In the genomic region with DNA sequence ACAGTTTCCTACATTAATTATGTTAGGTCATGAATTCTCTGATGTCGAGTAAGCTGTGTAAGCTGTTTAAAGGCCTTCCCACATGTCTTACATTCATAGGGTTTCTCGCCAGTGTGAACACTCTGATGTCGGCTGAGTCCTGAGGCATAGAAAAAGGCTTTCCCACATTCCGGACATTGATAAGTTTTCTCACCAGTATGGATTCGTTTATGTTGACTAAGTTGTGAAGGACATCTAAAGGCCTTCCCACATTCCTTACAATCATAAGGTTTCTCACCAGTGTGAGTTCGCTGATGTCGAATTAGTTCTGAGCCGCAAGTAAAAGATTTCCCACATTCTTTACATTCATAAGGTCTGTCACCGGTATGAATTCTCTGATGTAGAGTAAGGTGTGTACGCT, we compare ENCODE assay signal across 2 cellular contexts.
TF ChIP-seq lines count a peak whose summit lies in the region.

No MANE protein-coding gene starts in this region.

TF ChIP-seq in GM23338, 12 proteins besides CTCF, POLR2A, EP300 and RAD21 (continues in another document):
- TF ChIP-seq NANOG (IDR thresholded peaks at IDR 0.05; ENCODE audit: borderline replicate concordance): no peak
- TF ChIP-seq ZNF114 (CRISPR knock-in tag; IDR thresholded peaks at IDR 0.05): no peak
- TF ChIP-seq, protein P1, sequence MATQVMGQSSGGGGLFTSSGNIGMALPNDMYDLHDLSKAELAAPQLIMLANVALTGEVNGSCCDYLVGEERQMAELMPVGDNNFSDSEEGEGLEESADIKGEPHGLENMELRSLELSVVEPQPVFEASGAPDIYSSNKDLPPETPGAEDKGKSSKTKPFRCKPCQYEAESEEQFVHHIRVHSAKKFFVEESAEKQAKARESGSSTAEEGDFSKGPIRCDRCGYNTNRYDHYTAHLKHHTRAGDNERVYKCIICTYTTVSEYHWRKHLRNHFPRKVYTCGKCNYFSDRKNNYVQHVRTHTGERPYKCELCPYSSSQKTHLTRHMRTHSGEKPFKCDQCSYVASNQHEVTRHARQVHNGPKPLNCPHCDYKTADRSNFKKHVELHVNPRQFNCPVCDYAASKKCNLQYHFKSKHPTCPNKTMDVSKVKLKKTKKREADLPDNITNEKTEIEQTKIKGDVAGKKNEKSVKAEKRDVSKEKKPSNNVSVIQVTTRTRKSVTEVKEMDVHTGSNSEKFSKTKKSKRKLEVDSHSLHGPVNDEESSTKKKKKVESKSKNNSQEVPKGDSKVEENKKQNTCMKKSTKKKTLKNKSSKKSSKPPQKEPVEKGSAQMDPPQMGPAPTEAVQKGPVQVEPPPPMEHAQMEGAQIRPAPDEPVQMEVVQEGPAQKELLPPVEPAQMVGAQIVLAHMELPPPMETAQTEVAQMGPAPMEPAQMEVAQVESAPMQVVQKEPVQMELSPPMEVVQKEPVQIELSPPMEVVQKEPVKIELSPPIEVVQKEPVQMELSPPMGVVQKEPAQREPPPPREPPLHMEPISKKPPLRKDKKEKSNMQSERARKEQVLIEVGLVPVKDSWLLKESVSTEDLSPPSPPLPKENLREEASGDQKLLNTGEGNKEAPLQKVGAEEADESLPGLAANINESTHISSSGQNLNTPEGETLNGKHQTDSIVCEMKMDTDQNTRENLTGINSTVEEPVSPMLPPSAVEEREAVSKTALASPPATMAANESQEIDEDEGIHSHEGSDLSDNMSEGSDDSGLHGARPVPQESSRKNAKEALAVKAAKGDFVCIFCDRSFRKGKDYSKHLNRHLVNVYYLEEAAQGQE (IDR thresholded peaks at IDR 0.05; ENCODE audit: unreplicated experiment): no peak
- no peak for TF ChIP-seq ZNF462 (CRISPR knock-in tag; IDR thresholded peaks at IDR 0.05)
- TF ChIP-seq JUNB (IDR thresholded peaks at IDR 0.05; ENCODE audit: unreplicated experiment): no peak
- TF ChIP-seq CREB1 (CRISPR knock-in tag; IDR thresholded peaks at IDR 0.05; ENCODE audit: low read depth): no peak
- TF ChIP-seq, protein P2, sequence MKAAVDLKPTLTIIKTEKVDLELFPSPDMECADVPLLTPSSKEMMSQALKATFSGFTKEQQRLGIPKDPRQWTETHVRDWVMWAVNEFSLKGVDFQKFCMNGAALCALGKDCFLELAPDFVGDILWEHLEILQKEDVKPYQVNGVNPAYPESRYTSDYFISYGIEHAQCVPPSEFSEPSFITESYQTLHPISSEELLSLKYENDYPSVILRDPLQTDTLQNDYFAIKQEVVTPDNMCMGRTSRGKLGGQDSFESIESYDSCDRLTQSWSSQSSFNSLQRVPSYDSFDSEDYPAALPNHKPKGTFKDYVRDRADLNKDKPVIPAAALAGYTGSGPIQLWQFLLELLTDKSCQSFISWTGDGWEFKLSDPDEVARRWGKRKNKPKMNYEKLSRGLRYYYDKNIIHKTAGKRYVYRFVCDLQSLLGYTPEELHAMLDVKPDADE (IDR thresholded peaks at IDR 0.05): no peak
- no peak for TF ChIP-seq STAT1 (IDR thresholded peaks at IDR 0.05; ENCODE audit: unreplicated experiment)
- no peak for TF ChIP-seq ZNF331 (CRISPR knock-in tag; IDR thresholded peaks at IDR 0.05; ENCODE audit: low read depth)
- no peak for TF ChIP-seq EZH2 (IDR thresholded peaks at IDR 0.05; ENCODE audit: low read depth, unreplicated experiment)

TF ChIP-seq in endothelial cell of umbilical vein, 7 proteins besides CTCF, POLR2A, EP300 and RAD21:
- TF ChIP-seq MYC (IDR thresholded peaks at IDR 0.05; ENCODE audit: low read depth, low read length) (no peak), POLR2AphosphoS5 (IDR thresholded peaks at IDR 0.05; ENCODE audit: insufficient read depth, low read depth, low read length) (no peak), JUN (IDR thresholded peaks at IDR 0.05; ENCODE audit: borderline replicate concordance, insufficient read depth, insufficient read length, low read depth) (no peak), GATA2 (IDR thresholded peaks at IDR 0.05; ENCODE audit: insufficient read depth, insufficient read length, low read depth, low read length) (no peak)
TF ChIP-seq in endothelial cell of umbilical vein: peak in this region for 0.
